In genomic region chr2:197126630-197127029, GRCh38 we compare ENCODE assay signal across 25 cellular contexts.
A peak's percentile ranks its signal among the peaks of the same experiment; 100 is the strongest.
DNase-seq lines count a peak whose midpoint lies in the region; ATAC-seq, FAIRE-seq and TF ChIP-seq lines count a peak whose summit lies in the region.
"Had no signal": no experiment of that assay in that cellular context is flagged by ENCODE, and none has a peak within 500 bp of the region (broad histone marks: within the 10 kb centered on the region; RNA-seq: fewer than 3 reads in every experiment).

No MANE protein-coding gene starts in this region.

- H3K36me3 ChIP-seq in CD8-positive, alpha-beta memory T cell (ENCODE audit: insufficient read depth, low read length): peaks cover 17% of the 10 kb centered on the region
- no peaks in the 10 kb centered on the region for H3K36me3 ChIP-seq in K562 (ENCODE audit: control insufficient read depth, insufficient read depth, low read length)

- POLR2A ChIA-PET in CD8-positive, alpha-beta memory T cell (lab: Charles Lee): interaction anchor here (1.1 kb wide), 1 partner anchor 373 kb away, joined by 3 read pairs; the partner anchor contains the start of genes HSPD1 and HSPE1
- POLR2A ChIA-PET in K562 (lab: Yijun Ruan, JAX): interaction anchor here (0.6 kb wide), 1 partner anchor 92 kb away, joined by 3 read pairs; no protein-coding TSS in a partner anchor

- no peaks in the 10 kb centered on the region for H4K20me1 ChIP-seq in K562 (replicated peaks; ENCODE audit: control insufficient read depth, insufficient read depth, low read length)

- FAIRE-seq in K562 (lab: Jason Lieb, UNC) (no peak), H54 (lab: Jason Lieb, UNC) (no peak)
- FAIRE-seq: G401.6, HTR-8/SVneo had no signal

- H3K9me3 Mint-ChIP-seq in natural killer cell: no peaks in the 10 kb centered on the region
- H3K9me3 Mint-ChIP-seq in natural killer cell treated with Interleukin-12 subunit alpha and Interleukin-12 subunit beta and Interleukin-15 and Interleukin-18, amount 100 ng/mL, for 72 hours: no peaks in the 10 kb centered on the region
- peaks cover 0 to 4% (median 0%) of the 10 kb centered on the region in 5 donors for H3K9me3 Mint-ChIP-seq in CD8-positive, alpha-beta memory T cell
- H3K9me3 Mint-ChIP-seq: HFFc6 had no signal

- intact Hi-C loops in natural killer cell (cut with micrococcal nuclease) (no loop called here), K562 (cut with micrococcal nuclease) (no loop called here)

- CTCF ChIA-PET in CD8-positive, alpha-beta memory T cell (lab: Charles Lee): interaction anchor here (0.7 to 2.4 kb wide), 5 partner anchors 9 to 185 kb away, joined by 3 to 13 read pairs (median 7); no protein-coding TSS in a partner anchor
- CTCF ChIA-PET in K562 (lab: Yijun Ruan, JAX; ENCODE audit: low intra/inter-chr PET ratio): no interaction called here

- no peak overlapping the region for H3K4me2 ChIP-seq in K562 (ENCODE audit: insufficient read depth, low read length)
- H3K4me2 ChIP-seq: KMS-11 had no signal

- H3K27me3 Mint-ChIP-seq in natural killer cell (ENCODE audit: low read depth in 2 of 2): no peaks in the 10 kb centered on the region
- no peaks in the 10 kb centered on the region for H3K27me3 Mint-ChIP-seq in natural killer cell treated with Interleukin-12 subunit alpha and Interleukin-12 subunit beta and Interleukin-15 and Interleukin-18, amount 100 ng/mL, for 72 hours
- no peaks in the 10 kb centered on the region for H3K27me3 Mint-ChIP-seq in CD8-positive, alpha-beta memory T cell

- H3K79me2 ChIP-seq in K562 (ENCODE audit: control insufficient read depth, insufficient read depth, low read length): no peaks in the 10 kb centered on the region

- no TSS peak for BruUV-seq in K562 (replicated peaks; lab: Mats Ljungman, UMichigan)

- no peak overlapping the region for H3K27ac ChIP-seq in CD8-positive, alpha-beta memory T cell (ENCODE audit: low read depth, low read length)
- no peak overlapping the region for H3K27ac ChIP-seq in K562 (ENCODE audit: extremely low read depth, low read depth, low read length)
- H3K27ac ChIP-seq: C4-2B, GM23248, KMS-11 had no signal

- H3K36me3 Mint-ChIP-seq in natural killer cell: peaks cover 2% of the 10 kb centered on the region
- peaks cover 21% of the 10 kb centered on the region for H3K36me3 Mint-ChIP-seq in natural killer cell treated with Interleukin-12 subunit alpha and Interleukin-12 subunit beta and Interleukin-15 and Interleukin-18, amount 100 ng/mL, for 72 hours
- peaks cover 10 to 63% (median 18%) of the 10 kb centered on the region in 3 donors for H3K36me3 Mint-ChIP-seq in CD8-positive, alpha-beta memory T cell

- TF ChIP-seq CTCF in natural killer cell (IDR thresholded peaks at IDR 0.05) (no peak), K562 (IDR thresholded peaks at IDR 0.05 in 2 of 3, conservative IDR thresholded peaks at IDR 0.05 in 1 of 3; ENCODE audit: insufficient read depth in 2 of 3, low read depth in 1 of 3, low read length in 3 of 3) (no peak)

- no peak for DNase-seq in natural killer cell
- DNase-seq in natural killer cell treated with Interleukin-12 subunit alpha and Interleukin-12 subunit beta and Interleukin-15 and Interleukin-18, amount 100 ng/mL, for 72 hours (ENCODE audit: low spot score): no peak
- no peak for DNase-seq in CD8-positive, alpha-beta memory T cell
- no peak for DNase-seq in K562 (ENCODE audit: extremely low read depth in 1 of 4, low spot score in 3 of 4)
- no peak for DNase-seq in H54 (ENCODE audit: insufficient read length, low spot score)
- no peak for DNase-seq in activated CD4-positive, CD25-positive, alpha-beta regulatory T cell (lab: John Stamatoyannopoulos, UW)
- DNase-seq in medulla oblongata (ENCODE audit: extremely low spot score): no peak
- DNase-seq: COR-L47, DMS53, GM23248, H9, HFFc6, NCI-H1092, NCI-H1417 treated with DMSO at 0.1 percent for 48 hours, NCI-H1694 treated with DMSO at 0.1 percent for 48 hours, NCI-H2081, NCI-H2227 treated with DMSO at 0.1 percent for 48 hours, NCI-H526 treated with DMSO at 0.1 percent for 48 hours, SHP77 treated with DMSO at 0.1 percent for 48 hours, SW 1271 had no signal

- ATAC-seq in natural killer cell (no peak), K562 (no peak)
- no peak for ATAC-seq in natural killer cell treated with Interleukin-12 subunit alpha and Interleukin-12 subunit beta and Interleukin-15 and Interleukin-18, amount 100 ng/mL, for 72 hours
- ATAC-seq: Panc1 had no signal

- H2AFZ ChIP-seq in K562 (ENCODE audit: low read depth, low read length): no peak overlapping the region
- H2AFZ ChIP-seq: GM23248 had no signal

- H3K27ac Mint-ChIP-seq in natural killer cell: peak overlapping the region; percentile 51 to 62
- H3K27ac Mint-ChIP-seq in natural killer cell treated with Interleukin-12 subunit alpha and Interleukin-12 subunit beta and Interleukin-15 and Interleukin-18, amount 100 ng/mL, for 72 hours: peak overlapping the region in 1 of 2 donors; percentile 11
- peak overlapping the region in 6 of 8 donors; percentile 29 to 78 (median 54) for H3K27ac Mint-ChIP-seq in CD8-positive, alpha-beta memory T cell
- H3K27ac Mint-ChIP-seq: H9, HFFc6 had no signal

- H3K4me1 ChIP-seq in CD8-positive, alpha-beta memory T cell (ENCODE audit: insufficient read depth, low read length): peaks cover 48% of the 10 kb centered on the region
- H3K4me1 ChIP-seq in K562 (replicated peaks in 1 of 2; ENCODE audit: control insufficient read depth in 2 of 2, insufficient read depth in 2 of 2, low read length in 2 of 2): no peaks in the 10 kb centered on the region

- no peak for TF ChIP-seq RAD21 in K562 (CRISPR knock-in tag; conservative IDR thresholded peaks at IDR 0.05 in 1 of 2, IDR thresholded peaks at IDR 0.05 in 1 of 2)

- no peak for TF ChIP-seq EP300 in K562 (IDR thresholded peaks at IDR 0.05; ENCODE audit: low read length)

- no peak overlapping the region for H3K4me3 ChIP-seq in CD8-positive, alpha-beta memory T cell (ENCODE audit: low read length)
- H3K4me3 ChIP-seq in K562: no peak overlapping the region
- H3K4me3 ChIP-seq: GM23248 had no signal

- H3K4me1 Mint-ChIP-seq in natural killer cell: peaks cover 49 to 67% of the 10 kb centered on the region in 2 donors
- peaks cover 51 to 57% of the 10 kb centered on the region in 2 donors for H3K4me1 Mint-ChIP-seq in natural killer cell treated with Interleukin-12 subunit alpha and Interleukin-12 subunit beta and Interleukin-15 and Interleukin-18, amount 100 ng/mL, for 72 hours (ENCODE audit: low read depth in 2 of 2)
- H3K4me1 Mint-ChIP-seq in CD8-positive, alpha-beta memory T cell: peaks cover 47 to 83% (median 77%) of the 10 kb centered on the region in 3 donors

- WGBS in K562 (ENCODE audit: insufficient coverage, low coverage, missing lambda C conversion rate): under 1% methylated on average over 7 of the region's 7 CpGs

- in situ Hi-C loops in K562 (cut with MboI): no loop called here

- H3K9me1 ChIP-seq in K562 (ENCODE audit: control insufficient read depth, insufficient read depth, low read length): no peaks in the 10 kb centered on the region

- H3K27me3 ChIP-seq in CD8-positive, alpha-beta memory T cell (ENCODE audit: insufficient read depth, low read length, poor library complexity, severe bottlenecking): no peaks in the 10 kb centered on the region
- H3K27me3 ChIP-seq in K562 (ENCODE audit: control insufficient read depth in 2 of 2, insufficient read depth in 2 of 2, low read length in 2 of 2): peaks cover 0 to 2% of the 10 kb centered on the region in 2 experiments; a peak in 1 of 5 replicates

- no peak for TF ChIP-seq POLR2A in K562 (conservative IDR thresholded peaks at IDR 0.05)
- no peak for TF ChIP-seq POLR2A in H54 (IDR thresholded peaks at IDR 0.05; ENCODE audit: low read depth, low read length)

- H3K4me3 Mint-ChIP-seq in natural killer cell: no peak overlapping the region
- H3K4me3 Mint-ChIP-seq in natural killer cell treated with Interleukin-12 subunit alpha and Interleukin-12 subunit beta and Interleukin-15 and Interleukin-18, amount 100 ng/mL, for 72 hours: no peak overlapping the region
- no peak overlapping the region for H3K4me3 Mint-ChIP-seq in CD8-positive, alpha-beta memory T cell
- H3K4me3 Mint-ChIP-seq: H9, HFFc6 had no signal

- H3K9ac ChIP-seq in K562 (ENCODE audit: insufficient read depth in 1 of 2, low read depth in 2 of 2, low read length in 2 of 2): no peak overlapping the region
- H3K9ac ChIP-seq: GM23248, KMS-11 had no signal

- no peaks in the 10 kb centered on the region for H3K9me3 ChIP-seq in CD8-positive, alpha-beta memory T cell (ENCODE audit: low read length)
- no peaks in the 10 kb centered on the region for H3K9me3 ChIP-seq in K562 (replicated peaks; ENCODE audit: control insufficient read depth, insufficient read depth, low read depth, low read length)

TF ChIP-seq in K562, 482 proteins besides CTCF, POLR2A, EP300 and RAD21 (continues in another document):
- no peak for TF ChIP-seq TBL1XR1 (IDR thresholded peaks at IDR 0.05; ENCODE audit: low read length in 2 of 2)
